ENCODE assay signal across 12 cellular contexts in genomic region chr18:26756556-26756955, GRCh38.
"Had no signal": no experiment of that assay in that cellular context is flagged by ENCODE, and none has a peak within 500 bp of the region (broad histone marks: within the 10 kb centered on the region; RNA-seq: fewer than 3 reads in every experiment).

No MANE protein-coding gene starts in this region.

- H3K9me3 Mint-ChIP-seq: activated naive CD4-positive, alpha-beta T cell treated with anti-CD3 and anti-CD28 coated beads, Interleukin-2, amount 50 U/mL, for 72 hours; neural crest cell; stimulated activated naive CD8-positive, alpha-beta T cell treated with anti-CD3 and anti-CD28 coated beads, Interleukin-15, amount 100 ng/mL, for 72 hours had no signal

- H3K4me3 Mint-ChIP-seq: neural crest cell; stimulated activated naive CD8-positive, alpha-beta T cell treated with anti-CD3 and anti-CD28 coated beads, Interleukin-15, amount 100 ng/mL, for 72 hours had no signal

- ATAC-seq: activated naive CD4-positive, alpha-beta T cell treated with anti-CD3 and anti-CD28 coated beads, Interleukin-2, amount 50 U/mL, for 72 hours; left ventricle myocardium superior; stimulated activated naive CD8-positive, alpha-beta T cell treated with anti-CD3 and anti-CD28 coated beads, Interleukin-15, amount 100 ng/mL, for 72 hours had no signal

- H3K4me3 ChIP-seq: dorsolateral prefrontal cortex, thoracic aorta had no signal

- H3K27me3 Mint-ChIP-seq: stimulated activated naive CD8-positive, alpha-beta T cell treated with anti-CD3 and anti-CD28 coated beads, Interleukin-15, amount 100 ng/mL, for 72 hours had no signal

- H3K27ac ChIP-seq: dorsolateral prefrontal cortex, foreskin keratinocyte, thoracic aorta had no signal

- H3K4me1 Mint-ChIP-seq: stimulated activated naive CD8-positive, alpha-beta T cell treated with anti-CD3 and anti-CD28 coated beads, Interleukin-15, amount 100 ng/mL, for 72 hours had no signal

- H3K4me1 ChIP-seq: foreskin keratinocyte had no signal

- H3K27ac Mint-ChIP-seq: activated naive CD4-positive, alpha-beta T cell treated with anti-CD3 and anti-CD28 coated beads, Interleukin-2, amount 50 U/mL, for 72 hours; stimulated activated naive CD8-positive, alpha-beta T cell treated with anti-CD3 and anti-CD28 coated beads, Interleukin-15, amount 100 ng/mL, for 72 hours had no signal

- H3K27me3 ChIP-seq: dorsolateral prefrontal cortex, foreskin keratinocyte had no signal

- H3K9me3 ChIP-seq: thoracic aorta had no signal

- DNase-seq: activated CD4-positive, alpha-beta T cell treated with anti-CD3 and anti-CD28 coated beads, Interleukin-2, amount 50 U/mL, for 4 hours; activated effector memory CD4-positive, alpha-beta T cell treated with anti-CD3 and anti-CD28 coated beads, Interleukin-2, amount 50 U/mL, for 16 hours; activated T-cell treated with anti-CD3 and anti-CD28 coated beads, Interleukin-2, amount 50 U/mL, for 1 hour; amygdala; dorsolateral prefrontal cortex; foreskin keratinocyte; left ventricle myocardium superior; stimulated activated CD4-positive, alpha-beta T cell treated with anti-CD3 and anti-CD28 coated beads, Interleukin-4, amount 100 ng/mL, for 1 hour; stimulated activated naive CD8-positive, alpha-beta T cell treated with anti-CD3 and anti-CD28 coated beads, Interleukin-15, amount 100 ng/mL, for 72 hours had no signal

- H3K36me3 ChIP-seq: thoracic aorta had no signal

- H3K36me3 Mint-ChIP-seq: activated naive CD4-positive, alpha-beta T cell treated with anti-CD3 and anti-CD28 coated beads, Interleukin-2, amount 50 U/mL, for 72 hours had no signal
